In the genomic region with DNA sequence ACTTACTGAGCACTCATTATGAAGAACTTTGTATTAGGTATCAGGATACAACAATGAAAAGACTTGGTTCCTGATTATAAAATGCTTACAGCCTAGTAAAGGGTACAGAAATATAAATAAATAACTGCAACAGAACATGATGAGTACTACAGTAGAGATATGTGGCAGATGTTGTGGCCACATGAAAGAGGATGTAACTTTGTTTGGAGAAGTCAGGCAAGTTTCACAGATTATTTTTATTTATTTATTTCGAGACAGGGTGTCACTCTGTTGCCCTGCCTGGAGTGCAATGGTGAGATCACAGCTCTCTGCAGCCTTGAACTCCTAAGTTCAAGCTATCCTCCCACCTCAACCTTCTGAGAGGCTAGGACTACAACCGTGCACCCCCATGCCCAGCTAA, we compare ENCODE assay signal across 12 cellular contexts. TPM values are rescaled to one million over a fixed set of nuclear protein-coding genes. Genes with fewer than 3 reads are reported as not detected.
DNase-seq lines count a peak whose midpoint lies in the region; ATAC-seq and TF ChIP-seq lines count a peak whose summit lies in the region.
"Had no signal": no experiment of that assay in that cellular context is flagged by ENCODE, and none has a peak within 500 bp of the region (broad histone marks: within the 10 kb centered on the region; RNA-seq: fewer than 3 reads in every experiment).

No MANE protein-coding gene starts in this region.

- H3K79me2 ChIP-seq in SU-DHL-6 (ENCODE audit: insufficient read depth, low read length): no peaks in the 10 kb centered on the region

- TF ChIP-seq POLR2A in stomach (IDR thresholded peaks at IDR 0.05): no peak

- no peaks in the 10 kb centered on the region for H3K9me2 ChIP-seq in SU-DHL-6 (replicated peaks; ENCODE audit: insufficient read depth, low read length)

- no peak for TF ChIP-seq CTCF in SU-DHL-6 (IDR thresholded peaks at IDR 0.05; ENCODE audit: insufficient read depth, low read length, poor library complexity, severe bottlenecking)
- TF ChIP-seq CTCF in stomach (IDR thresholded peaks at IDR 0.05): no peak

- H2AFZ ChIP-seq in SU-DHL-6 (ENCODE audit: low read depth, low read length, severe bottlenecking): no peak overlapping the region

- intact Hi-C loops in stomach (cut with DNase I; ENCODE audit: low total_unique reads): no loop called here

- ATAC-seq in GM18499 (IDR thresholded peaks at IDR 0.05; ENCODE audit: insufficient read depth, unreplicated experiment): peak; percentile 78
- peak; percentile 70 for ATAC-seq in GM21360 (IDR thresholded peaks at IDR 0.05; ENCODE audit: unreplicated experiment)
- ATAC-seq in HG03097 (IDR thresholded peaks at IDR 0.05; ENCODE audit: low FRiP score, unreplicated experiment): peak; percentile 62
- ATAC-seq: activated CD8-positive, alpha-beta memory T cell treated with anti-CD3 and anti-CD28 coated beads, Interleukin-2, amount 10 ng/mL, durations not matched to agents 7 days and 5 days; CD8-positive, alpha-beta T cell had no signal

- H3K27me3 ChIP-seq in SU-DHL-6 (ENCODE audit: low read length) (no peaks in the 10 kb centered on the region), stomach (no peaks in the 10 kb centered on the region)
- H3K27me3 ChIP-seq: pancreas had no signal

- H3K9me3 ChIP-seq in SU-DHL-6 (ENCODE audit: insufficient read depth, low read length) (no peaks in the 10 kb centered on the region), stomach (no peaks in the 10 kb centered on the region)
- H3K9me3 ChIP-seq: pancreas had no signal

- no peaks in the 10 kb centered on the region for H3K4me1 ChIP-seq in stomach
- H3K4me1 ChIP-seq: pancreas had no signal

- H3K36me3 ChIP-seq in SU-DHL-6 (ENCODE audit: low read length): no peaks in the 10 kb centered on the region
- H3K36me3 ChIP-seq in stomach: no peaks in the 10 kb centered on the region
- H3K36me3 ChIP-seq: pancreas had no signal

- H3K4me2 ChIP-seq in SU-DHL-6 (ENCODE audit: low read depth, low read length, poor library complexity, severe bottlenecking): peak overlapping the region; percentile 25

- TF ChIP-seq EP300 in stomach (IDR thresholded peaks at IDR 0.05): no peak

- H3F3A ChIP-seq in SU-DHL-6 (ENCODE audit: insufficient read depth): no peaks in the 10 kb centered on the region

- no peak for DNase-seq in stomach
- no peak for DNase-seq in NCI-H1048 (lab: John Stamatoyannopoulos, UW)
- DNase-seq in ecto neural progenitor cell (ENCODE audit: low spot score): no peak
- DNase-seq in NCI-H526 (lab: John Stamatoyannopoulos, UW): no peak
- DNase-seq: activated CD8-positive, alpha-beta memory T cell treated with anti-CD3 and anti-CD28 coated beads, Interleukin-2, amount 10 ng/mL, durations not matched to agents 7 days and 5 days; CD8-positive, alpha-beta T cell; NCI-H2107; pancreas had no signal

- H3K27ac ChIP-seq in SU-DHL-6 (ENCODE audit: low read depth, low read length) (0 out of 2 replicates have a peak overlapping the region, but pooled peaks have one; percentile 23), stomach (no peak overlapping the region)
- H3K27ac ChIP-seq: pancreas had no signal

- H4K20me1 ChIP-seq in SU-DHL-6 (ENCODE audit: low read depth, low read length): no peaks in the 10 kb centered on the region

- H3K4me3 ChIP-seq in SU-DHL-6 (ENCODE audit: insufficient read depth, low read length, poor library complexity, severe bottlenecking) (no peak overlapping the region), stomach (no peak overlapping the region)
- H3K4me3 ChIP-seq: pancreas had no signal

- no peak overlapping the region for H3K9ac ChIP-seq in SU-DHL-6 (ENCODE audit: low read length)

- WGBS in stomach, 5 donors: 63 to 86% (median 81%) methylated on average over 2 of the region's 2 CpGs

RNA-seq across cellular contexts. Expression of a gene that starts 15.8 kb away (rescaled TPM):
- total RNA-seq in stomach: 100 to 1,000 TPM in 1 of 5 donors, 10 to 100 TPM in 3, 1 to 10 TPM in 1; 7.0 to 187 (median 68.3) TPM
- polyA plus RNA-seq in stomach: 10 to 100 TPM; 23.8 to 30.1 (median 24.1) TPM

RNA-seq across cellular contexts. Expression of a gene that starts 43.5 kb away (rescaled TPM):
- 10 to 100 TPM; 11.1 to 72.9 (median 24.0) TPM for total RNA-seq in stomach
- polyA plus RNA-seq in stomach: 10 to 100 TPM; 16.4 to 83.6 (median 41.4) TPM
